In the genomic region with DNA sequence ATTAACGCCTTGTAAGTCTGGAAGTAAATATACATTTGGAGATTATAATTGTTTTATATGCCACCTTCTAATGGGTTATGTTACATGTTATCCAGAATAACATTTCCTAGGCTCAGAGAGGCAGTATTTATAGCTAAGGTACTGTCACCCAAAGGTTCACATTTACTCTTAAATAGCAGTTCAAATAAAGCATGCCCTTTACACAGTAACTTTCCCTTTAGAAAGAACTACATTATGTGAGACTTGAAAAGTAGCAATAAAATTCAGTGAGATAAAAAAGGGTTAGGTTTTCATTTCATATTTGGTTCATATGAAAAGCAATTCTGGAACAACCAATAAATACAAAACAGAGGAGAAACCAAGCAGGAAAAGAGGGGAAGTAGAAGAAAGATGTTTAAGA, we compare ENCODE assay signal across 22 cellular contexts.
"Had no signal": no experiment of that assay in that cellular context is flagged by ENCODE, and none has a peak within 500 bp of the region (broad histone marks: within the 10 kb centered on the region; RNA-seq: fewer than 3 reads in every experiment).

No MANE protein-coding gene starts in this region.

- H3K4me1 Mint-ChIP-seq: memory B cell; natural killer cell; stimulated activated effector memory CD8-positive, alpha-beta T cell treated with anti-CD3 and anti-CD28 coated beads, Interleukin-12 subunit alpha, Interleukin-12 subunit beta, amount 100 ng/mL, for 72 hours had no signal

- H3K27me3 Mint-ChIP-seq: effector memory CD8-positive, alpha-beta T cell; memory B cell had no signal

- H3K9me3 Mint-ChIP-seq: effector memory CD8-positive, alpha-beta T cell; natural killer cell; stimulated activated effector memory CD8-positive, alpha-beta T cell treated with anti-CD3 and anti-CD28 coated beads, Interleukin-12 subunit alpha, Interleukin-12 subunit beta, amount 100 ng/mL, for 72 hours had no signal

- DNase-seq: cortex of kidney; effector memory CD8-positive, alpha-beta T cell; erythroblast; esophagus squamous epithelium; head of caudate nucleus; kidney; natural killer cell; occipital lobe; ovary; posterior cingulate gyrus; psoas muscle; right cardiac atrium; sigmoid colon; stimulated activated CD4-positive, alpha-beta T cell treated with anti-CD3 and anti-CD28 coated beads, Interleukin-2, amount 100 ng/mL, for 24 hours; stimulated activated CD4-positive, alpha-beta T cell treated with anti-CD3 and anti-CD28 coated beads, Interleukin-4, amount 100 ng/mL, for 24 hours; stimulated activated naive CD8-positive, alpha-beta T cell treated with anti-CD3 and anti-CD28 coated beads, Interleukin-15, Interleukin-2, amounts not matched to agents 100 U/mL and 50 U/mL, for 24 hours; substantia nigra; upper lobe of left lung; uterus had no signal

- H3K27ac Mint-ChIP-seq: memory B cell; natural killer cell; stimulated activated effector memory CD8-positive, alpha-beta T cell treated with anti-CD3 and anti-CD28 coated beads, Interleukin-12 subunit alpha, Interleukin-12 subunit beta, amount 100 ng/mL, for 72 hours had no signal

- ATAC-seq: effector memory CD8-positive, alpha-beta T cell; left lobe of liver; natural killer cell; psoas muscle; right cardiac atrium; stimulated activated effector memory CD8-positive, alpha-beta T cell treated with anti-CD3 and anti-CD28 coated beads, Interleukin-12 subunit alpha, Interleukin-12 subunit beta, amount 100 ng/mL, for 72 hours; stimulated activated naive CD8-positive, alpha-beta T cell treated with anti-CD3 and anti-CD28 coated beads, Interleukin-15, Interleukin-2, amounts not matched to agents 100 U/mL and 50 U/mL, for 24 hours had no signal

- H3K4me3 Mint-ChIP-seq: effector memory CD8-positive, alpha-beta T cell; memory B cell; natural killer cell; stimulated activated effector memory CD8-positive, alpha-beta T cell treated with anti-CD3 and anti-CD28 coated beads, Interleukin-12 subunit alpha, Interleukin-12 subunit beta, amount 100 ng/mL, for 72 hours had no signal
